In genomic region chr1:87155180-87155579, GRCh38 we compare ENCODE assay signal across 19 cellular contexts.
DNase-seq lines count a peak whose midpoint lies in the region; ATAC-seq and TF ChIP-seq lines count a peak whose summit lies in the region.
"Had no signal": no experiment of that assay in that cellular context is flagged by ENCODE, and none has a peak within 500 bp of the region (broad histone marks: within the 10 kb centered on the region; RNA-seq: fewer than 3 reads in every experiment).

No MANE protein-coding gene starts in this region.

- DNase-seq in NCI-H69 (lab: John Stamatoyannopoulos, UW) (peak; percentile 78), foreskin melanocyte (peak; percentile 99), putamen (ENCODE audit: low spot score) (peak; percentile 52), KBM-7 (no peak), coronary artery (ENCODE audit: low spot score) (no peak)
- DNase-seq in naive thymus-derived CD4-positive, alpha-beta T cell = no peak
- DNase-seq: activated CD4-positive, alpha-beta T cell treated with anti-CD3 and anti-CD28 coated beads, Interleukin-2, amount 50 U/mL, for 48 hours; activated T-cell treated with anti-CD3 and anti-CD28 coated beads, Interleukin-2, amount 50 U/mL, for 1 hour; DMS79 treated with DMSO at 0.1 percent for 48 hours; NCI-H187; NCI-H524; T-helper 1 cell; tibial artery; WERI-Rb-1 had no signal

- H3K36me3 Mint-ChIP-seq in naive thymus-derived CD4-positive, alpha-beta T cell = no peaks in the 10 kb centered on the region
- H3K36me3 Mint-ChIP-seq: activated naive CD4-positive, alpha-beta T cell treated with anti-CD3 and anti-CD28 coated beads, Interleukin-2, amount 50 U/mL, for 24 hours; natural killer cell treated with Interleukin-12 subunit alpha and Interleukin-12 subunit beta and Interleukin-15 and Interleukin-18, amount 100 ng/mL, for 72 hours had no signal

- no peak overlapping the region for H3K4me3 Mint-ChIP-seq in naive thymus-derived CD4-positive, alpha-beta T cell
- H3K4me3 Mint-ChIP-seq: activated naive CD4-positive, alpha-beta T cell treated with anti-CD3 and anti-CD28 coated beads, Interleukin-2, amount 50 U/mL, for 24 hours; dendritic cell treated with granulocyte-macrophage colony-stimulating factor and Interleukin-4, amounts not matched to agents 40 ng/mL and 50 ng/mL, for 4 days; natural killer cell treated with Interleukin-12 subunit alpha and Interleukin-12 subunit beta and Interleukin-15 and Interleukin-18, amount 100 ng/mL, for 72 hours had no signal

- H3K36me3 ChIP-seq in naive thymus-derived CD4-positive, alpha-beta T cell (ENCODE audit: control insufficient read depth in 2 of 3, insufficient read depth in 3 of 3, low read length in 3 of 3) = no peaks in the 10 kb centered on the region
- H3K36me3 ChIP-seq: lower lobe of right lung, tibial artery, WERI-Rb-1 had no signal

- in situ Hi-C loops in KBM-7 (cut with MboI; ENCODE audit: low pct_unique_long_range_greater_than_20kb, low sequenced_read_pairs) = no loop called here

- peaks cover 8 to 13% (median 11%) of the 10 kb centered on the region in 7 donors for H3K4me1 Mint-ChIP-seq in naive thymus-derived CD4-positive, alpha-beta T cell

- intact Hi-C loops in naive thymus-derived CD4-positive, alpha-beta T cell (cut with micrococcal nuclease) = no loop called here

- no peak overlapping the region for H3K4me3 ChIP-seq in coronary artery
- no peak overlapping the region for H3K4me3 ChIP-seq in naive thymus-derived CD4-positive, alpha-beta T cell (ENCODE audit: low read length)
- H3K4me3 ChIP-seq: lower lobe of right lung, tibial artery had no signal

- POLR2A ChIA-PET in naive thymus-derived CD4-positive, alpha-beta T cell (lab: Charles Lee) = no interaction called here

- no peaks in the 10 kb centered on the region for H3K9me3 ChIP-seq in naive thymus-derived CD4-positive, alpha-beta T cell (ENCODE audit: control insufficient read depth in 2 of 3, low read length in 3 of 3)
- H3K9me3 ChIP-seq: lower lobe of right lung, tibial artery had no signal

- no peaks in the 10 kb centered on the region for H3K4me1 ChIP-seq in naive thymus-derived CD4-positive, alpha-beta T cell (ENCODE audit: control insufficient read depth in 2 of 2, insufficient read depth in 2 of 2, low read length in 2 of 2)

- peak; percentile 22 for ATAC-seq in GM19351 (IDR thresholded peaks at IDR 0.05; ENCODE audit: unreplicated experiment)
- no peak for ATAC-seq in naive thymus-derived CD4-positive, alpha-beta T cell
- ATAC-seq: natural killer cell treated with Interleukin-12 subunit alpha and Interleukin-12 subunit beta and Interleukin-15 and Interleukin-18, amount 100 ng/mL, for 72 hours had no signal

- H3K27me3 Mint-ChIP-seq in naive thymus-derived CD4-positive, alpha-beta T cell = peaks cover 24 to 44% (median 28%) of the 10 kb centered on the region in 5 donors

- H3K27ac Mint-ChIP-seq in naive thymus-derived CD4-positive, alpha-beta T cell = no peak overlapping the region
- H3K27ac Mint-ChIP-seq: activated naive CD4-positive, alpha-beta T cell treated with anti-CD3 and anti-CD28 coated beads, Interleukin-2, amount 50 U/mL, for 24 hours; dendritic cell treated with granulocyte-macrophage colony-stimulating factor and Interleukin-4, amounts not matched to agents 40 ng/mL and 50 ng/mL, for 4 days; natural killer cell treated with Interleukin-12 subunit alpha and Interleukin-12 subunit beta and Interleukin-15 and Interleukin-18, amount 100 ng/mL, for 72 hours had no signal

- H3K27ac ChIP-seq in coronary artery = no peak overlapping the region
- H3K27ac ChIP-seq in naive thymus-derived CD4-positive, alpha-beta T cell (ENCODE audit: low read depth, low read length) = no peak overlapping the region
- H3K27ac ChIP-seq: lower lobe of right lung, tibial artery, WERI-Rb-1 had no signal

- CTCF ChIA-PET in naive thymus-derived CD4-positive, alpha-beta T cell (lab: Charles Lee) = no interaction called here

- H3K9me3 Mint-ChIP-seq in naive thymus-derived CD4-positive, alpha-beta T cell = no peaks in the 10 kb centered on the region
- H3K9me3 Mint-ChIP-seq: activated naive CD4-positive, alpha-beta T cell treated with anti-CD3 and anti-CD28 coated beads, Interleukin-2, amount 50 U/mL, for 24 hours; dendritic cell treated with granulocyte-macrophage colony-stimulating factor and Interleukin-4, amounts not matched to agents 40 ng/mL and 50 ng/mL, for 4 days; natural killer cell treated with Interleukin-12 subunit alpha and Interleukin-12 subunit beta and Interleukin-15 and Interleukin-18, amount 100 ng/mL, for 72 hours had no signal

- TF ChIP-seq CTCF in coronary artery (IDR thresholded peaks at IDR 0.05) = no peak

- peaks cover 0 to 7% of the 10 kb centered on the region in 2 donors for H3K27me3 ChIP-seq in naive thymus-derived CD4-positive, alpha-beta T cell (ENCODE audit: control insufficient read depth in 2 of 2, insufficient read depth in 2 of 2, low read length in 2 of 2)

Comparison
In these comparisons a context has a peak if more than half of its experiments do, and no peak if none do; other contexts are left out.
1. DNase-seq: peak in NCI-H69 (single experiment), foreskin melanocyte (single experiment) and putamen (single experiment); none in KBM-7 (single experiment), coronary artery (single experiment) and naive thymus-derived CD4-positive, alpha-beta T cell (0 of 9).